In genomic region chr1:23452011-23452411, GRCh38 we compare ENCODE assay signal across 9 cellular contexts. TPM values are rescaled to one million over a fixed set of nuclear protein-coding genes. Genes with fewer than 3 reads are reported as not detected.
DNase-seq lines count a peak whose midpoint lies in the region; ATAC-seq, FAIRE-seq and TF ChIP-seq lines count a peak whose summit lies in the region.
"Had no signal": no experiment of that assay in that cellular context is flagged by ENCODE, and none has a peak within 500 bp of the region (broad histone marks: within the 10 kb centered on the region; RNA-seq: fewer than 3 reads in every experiment).

No MANE protein-coding gene starts in this region.

- in situ Hi-C loops in K562 (cut with MboI), result no loop called here

- peaks cover 3 to 10% of the 10 kb centered on the region in 2 experiments; a peak in 4 of 5 replicates for H3K4me1 ChIP-seq in K562 (replicated peaks in 1 of 2; ENCODE audit: control insufficient read depth in 2 of 2, insufficient read depth in 2 of 2, low read length in 2 of 2)
- H3K4me1 ChIP-seq in ascending aorta, result peaks cover 3 to 6% of the 10 kb centered on the region in 2 donors

- BruUV-seq in K562 (replicated peaks; lab: Mats Ljungman, UMichigan), result no TSS peak

- no peak overlapping the region for H3K4me3 ChIP-seq in K562
- H3K4me3 ChIP-seq in ascending aorta, result no peak overlapping the region

- no peak for FAIRE-seq in K562 (lab: Jason Lieb, UNC)
- FAIRE-seq: endometrium had no signal

- intact Hi-C loops in K562 (cut with micrococcal nuclease), result no loop called here
- intact Hi-C loops in ascending aorta (cut with DNase I), result no loop called here

- 23% methylated on average over 5 of the region's 5 CpGs for WGBS in K562 (ENCODE audit: insufficient coverage, low coverage, missing lambda C conversion rate)

- H2AFZ ChIP-seq in K562 (ENCODE audit: low read depth, low read length), result no peak overlapping the region

- TF ChIP-seq RAD21 in K562 (CRISPR knock-in tag; conservative IDR thresholded peaks at IDR 0.05 in 1 of 2, IDR thresholded peaks at IDR 0.05 in 1 of 2), result no peak

- H3K9me1 ChIP-seq in K562 (ENCODE audit: control insufficient read depth, insufficient read depth, low read length), result no peaks in the 10 kb centered on the region

- H3K36me3 ChIP-seq in K562 (ENCODE audit: control insufficient read depth, insufficient read depth, low read length) (peaks cover 17% of the 10 kb centered on the region; the same call in 2 of the 3 replicates), ascending aorta (peaks cover 16 to 26% of the 10 kb centered on the region in 2 donors)

- DNase-seq in EL, result peak; percentile 52
- DNase-seq in NCI-H2196 (lab: John Stamatoyannopoulos, UW; ENCODE audit: unreplicated experiment), result peak; percentile 84
- no peak for DNase-seq in K562 (ENCODE audit: extremely low read depth in 1 of 4, low spot score in 3 of 4)
- peak; percentile 85 for DNase-seq in myocyte (ENCODE audit: low read depth)
- no peak for DNase-seq in ascending aorta (ENCODE audit: low spot score in 2 of 2)
- no peak for DNase-seq in Kasumi-1 (lab: John Stamatoyannopoulos, UW)
- no peak for DNase-seq in NCI-H446 (lab: John Stamatoyannopoulos, UW)

- CTCF ChIA-PET in K562 (lab: Yijun Ruan, JAX; ENCODE audit: low intra/inter-chr PET ratio), result no interaction called here

- H3K4me2 ChIP-seq in K562 (ENCODE audit: insufficient read depth, low read length), result no peak overlapping the region

- no peak for TF ChIP-seq EP300 in K562 (IDR thresholded peaks at IDR 0.05; ENCODE audit: low read length)

- H3K79me2 ChIP-seq in K562 (ENCODE audit: control insufficient read depth, insufficient read depth, low read length), result no peaks in the 10 kb centered on the region

- TF ChIP-seq POLR2A in K562 (conservative IDR thresholded peaks at IDR 0.05), result no peak

- no peaks in the 10 kb centered on the region for H4K20me1 ChIP-seq in K562 (replicated peaks; ENCODE audit: control insufficient read depth, insufficient read depth, low read length)

- TF ChIP-seq CTCF in K562 (IDR thresholded peaks at IDR 0.05 in 2 of 3, conservative IDR thresholded peaks at IDR 0.05 in 1 of 3; ENCODE audit: insufficient read depth in 2 of 3, low read depth in 1 of 3, low read length in 3 of 3) (no peak), ascending aorta (IDR thresholded peaks at IDR 0.05) (no peak)

- POLR2A ChIA-PET in K562 (lab: Yijun Ruan, JAX), result interaction anchor here (0.6 to 1.8 kb wide), 7 partner anchors 9 to 107 kb away, joined by 3 to 7 read pairs (median 4); no protein-coding TSS in a partner anchor

- H3K9ac ChIP-seq in K562 (ENCODE audit: insufficient read depth in 1 of 2, low read depth in 2 of 2, low read length in 2 of 2), result peak overlapping the region in 1 of 2 experiments; percentile 82; a peak in 2 of 4 replicates

- H3K9me3 ChIP-seq in K562 (replicated peaks; ENCODE audit: control insufficient read depth, insufficient read depth, low read depth, low read length) (no peaks in the 10 kb centered on the region), ascending aorta (no peaks in the 10 kb centered on the region)

- ATAC-seq in K562 (peak; percentile 47), HG02870 (IDR thresholded peaks at IDR 0.05; ENCODE audit: unreplicated experiment) (no peak)

- H3K27ac ChIP-seq in K562 (ENCODE audit: extremely low read depth, low read depth, low read length), result no peak overlapping the region
- peak overlapping the region in 1 of 2 donors; percentile 26 for H3K27ac ChIP-seq in ascending aorta

- H3K27me3 ChIP-seq in K562 (ENCODE audit: control insufficient read depth in 2 of 2, insufficient read depth in 2 of 2, low read length in 2 of 2) (no peaks in the 10 kb centered on the region), ascending aorta (no peaks in the 10 kb centered on the region)

TF ChIP-seq in K562, 482 proteins besides CTCF, POLR2A, EP300 and RAD21:
- TF ChIP-seq NFIC (IDR thresholded peaks at IDR 0.05) (peak; percentile 77), GATA2 (CRISPR knock-in tag; IDR thresholded peaks at IDR 0.05) (0 out of 2 replicates have a peak, but pooled peaks have one; percentile 29), VEZF1 (CRISPR knock-in tag; IDR thresholded peaks at IDR 0.05) (no peak; the same call in 1 of the 2 replicates)

RNA-seq across cellular contexts. Expression of gene TCEA3, which starts 27.5 kb away (rescaled TPM):
- total RNA-seq in K562 (2011; cell fraction: chromatin; rRNA removed; ENCODE audit: low replicate concordance), result 0.86 and 1.4 TPM in 2 replicates
- 0.67 and 1.4 TPM in 2 replicates for total RNA-seq in K562 (2011; cell fraction: nucleolus; rRNA removed)
- total RNA-seq in K562 (2011; cell fraction: nucleoplasm; rRNA removed), result 0.66 and 0.84 TPM in 2 replicates
- total RNA-seq in K562 (2014; rRNA removed) (0.33 and 0.54 TPM in 2 replicates), K562 (2014; rRNA removed; fragmentation: Illumina TruSeq; extraction: Trizol) (0.45 and 0.51 TPM in 2 replicates), K562 (2015; rRNA removed; fragmentation: Illumina TruSeq; extraction: Trizol) (0.34 and 0.36 TPM in 2 replicates), K562 (2021) (0.49 and 0.55 TPM in 2 replicates), myocyte (6.8 and 9.8 TPM in 2 replicates), ascending aorta (11.3 TPM)
- polyA plus RNA-seq in K562 (2011; rRNA removed) (0.34 and 0.54 TPM in 2 replicates), K562 (2014; fragmentation: Illumina TruSeq; extraction: Trizol) (0.16 and 0.66 TPM in 2 replicates), K562 (2014; fragmentation: Nextera tagmentation; extraction: Ambion mirVana) (under 1 TPM; 0.03 to 0.10 TPM), K562 (2014; rRNA removed) (0.13 and 0.80 TPM in 2 replicates)
- 0.19 and 0.45 TPM in 2 replicates for polyA plus RNA-seq in K562 (2011; cell fraction: cytosol; rRNA removed)
- 0.81 and 0.90 TPM in 2 replicates for polyA plus RNA-seq in K562 (2011; cell fraction: nucleus; rRNA removed)
- 0.49 and 0.76 TPM in 2 replicates for polyA plus RNA-seq in K562 (2012)
- 0.25 and 0.27 TPM in 2 replicates for polyA minus RNA-seq in K562 (2011; rRNA and poly(A)+ RNA removed)
- not detected in 2 replicates for polyA minus RNA-seq in K562 (2011; cell fraction: cytosol; rRNA and poly(A)+ RNA removed)
- 0.27 and 0.56 TPM in 2 replicates for polyA minus RNA-seq in K562 (2011; cell fraction: nucleus; rRNA and poly(A)+ RNA removed)
- polyA plus RNA-seq in myocyte (2012), result 3.3 TPM

RNA-seq across cellular contexts. Expression of gene ASAP3, which starts 32.0 kb away (rescaled TPM):
- total RNA-seq in K562 (2011; cell fraction: chromatin; rRNA removed; ENCODE audit: low replicate concordance), result 34.4 and 65.3 TPM in 2 replicates
- 32.2 and 34.5 TPM in 2 replicates for total RNA-seq in K562 (2011; cell fraction: nucleolus; rRNA removed)
- total RNA-seq in K562 (2011; cell fraction: nucleoplasm; rRNA removed), result 33.9 and 40.0 TPM in 2 replicates
- total RNA-seq in K562 (2014; rRNA removed) (19.0 and 23.0 TPM in 2 replicates), K562 (2014; rRNA removed; fragmentation: Illumina TruSeq; extraction: Trizol) (14.3 and 14.8 TPM in 2 replicates), K562 (2015; rRNA removed; fragmentation: Illumina TruSeq; extraction: Trizol) (15.7 and 17.4 TPM in 2 replicates), K562 (2021) (27.6 and 31.2 TPM in 2 replicates), myocyte (48.8 and 104 TPM in 2 replicates), ascending aorta (125 TPM)
- polyA plus RNA-seq in K562 (2011; rRNA removed) (16.1 and 25.4 TPM in 2 replicates), K562 (2014; fragmentation: Illumina TruSeq; extraction: Trizol) (21.3 and 22.3 TPM in 2 replicates), K562 (2014; fragmentation: Nextera tagmentation; extraction: Ambion mirVana) (1 to 10 TPM; 1.7 to 2.8 TPM), K562 (2014; rRNA removed) (17.9 and 20.3 TPM in 2 replicates)
- 17.1 and 17.2 TPM in 2 replicates for polyA plus RNA-seq in K562 (2011; cell fraction: cytosol; rRNA removed)
- 63.8 and 76.4 TPM in 2 replicates for polyA plus RNA-seq in K562 (2011; cell fraction: nucleus; rRNA removed)
- polyA plus RNA-seq in K562 (2012), result 17.6 and 38.9 TPM in 2 replicates
- polyA minus RNA-seq in K562 (2011; rRNA and poly(A)+ RNA removed), result 16.7 and 24.0 TPM in 2 replicates
- 15.0 TPM in 2 replicates for polyA minus RNA-seq in K562 (2011; cell fraction: cytosol; rRNA and poly(A)+ RNA removed)
- 10.9 and 21.7 TPM in 2 replicates for polyA minus RNA-seq in K562 (2011; cell fraction: nucleus; rRNA and poly(A)+ RNA removed)
- polyA plus RNA-seq in myocyte (2012), result 26.8 TPM

Comparison
In these comparisons a context has a peak if more than half of its experiments do, and no peak if none do; other contexts are left out.
1. DNase-seq: peak in EL (single experiment), NCI-H2196 (single experiment) and myocyte (single experiment); none in K562 (0 of 4), ascending aorta (0 of 2), Kasumi-1 (0 of 2) and NCI-H446 (0 of 2).